Comparison of ENCODE assay signal across 15 cellular contexts in genomic region chr1:209406111-209406654, GRCh38.
A peak's percentile ranks its signal among the peaks of the same experiment; 100 is the strongest.
DNase-seq lines count a peak whose midpoint lies in the region; ATAC-seq and TF ChIP-seq lines count a peak whose summit lies in the region.
"Had no signal": no experiment of that assay in that cellular context is flagged by ENCODE, and none has a peak within 500 bp of the region (broad histone marks: within the 10 kb centered on the region; RNA-seq: fewer than 3 reads in every experiment).

No MANE protein-coding gene starts in this region.

- H3K27ac ChIP-seq in HCT116 (ENCODE audit: low read depth, low read length) (no peak overlapping the region), SJSA1 (peak overlapping the region; percentile 45)
- H3K27ac ChIP-seq: gastroesophageal sphincter, neutrophil, testis had no signal

- POLR2A ChIA-PET in HCT116 (lab: Charles Lee): interaction anchor here (0.6 kb wide), 1 partner anchor 17 kb away, joined by 3 read pairs; no protein-coding TSS in a partner anchor

- no peak for ATAC-seq in HCT116
- ATAC-seq in HG02610 (IDR thresholded peaks at IDR 0.05; ENCODE audit: unreplicated experiment): no peak
- ATAC-seq: gastroesophageal sphincter had no signal

- TF ChIP-seq POLR2A in HCT116 (IDR thresholded peaks at IDR 0.05; ENCODE audit: borderline replicate concordance, extremely low read depth, insufficient read depth, insufficient read length): no peak

- BruUV-seq in HCT116 (replicated peaks; lab: Mats Ljungman, UMichigan): no TSS peak

- H2AFZ ChIP-seq in HCT116 (ENCODE audit: low read depth, low read length, poor library complexity, severe bottlenecking): peak overlapping the region; percentile 27

- H3K9ac ChIP-seq in HCT116 (ENCODE audit: low read length) (no peak overlapping the region), skeletal muscle satellite cell (ENCODE audit: low read depth, low read length) (no peak overlapping the region)

- H3K27me3 ChIP-seq in HCT116 (ENCODE audit: insufficient read depth, low read length) (no peaks in the 10 kb centered on the region), SJSA1 (replicated peaks) (no peaks in the 10 kb centered on the region), skeletal muscle satellite cell (ENCODE audit: control insufficient read depth, insufficient read depth, low read length) (no peaks in the 10 kb centered on the region)
- H3K27me3 ChIP-seq: testis had no signal

- H4K20me1 ChIP-seq in HCT116 (ENCODE audit: insufficient read depth): no peaks in the 10 kb centered on the region

- RAD21 ChIA-PET in HCT116 (lab: Charles Lee; ENCODE audit: low non-redundant PET in 1 of 2, low total read pairs in 2 of 2, uncharacterized antibody in 2 of 2, unreplicated experiment in 2 of 2): no interaction called here

- no peaks in the 10 kb centered on the region for H3K36me3 ChIP-seq in HCT116 (ENCODE audit: control insufficient read depth in 1 of 2, insufficient read depth in 2 of 2, low read length in 2 of 2)
- no peaks in the 10 kb centered on the region for H3K36me3 ChIP-seq in SJSA1
- H3K36me3 ChIP-seq in skeletal muscle satellite cell (ENCODE audit: insufficient read depth, low read length): no peaks in the 10 kb centered on the region
- H3K36me3 ChIP-seq: gastroesophageal sphincter, neutrophil had no signal

- CTCF ChIA-PET in HCT116 (lab: Charles Lee): interaction anchor here (0.9 kb wide), 1 partner anchor 159 kb away, joined by 5 read pairs; no protein-coding TSS in a partner anchor

- intact Hi-C loops in HCT116 (cut with micrococcal nuclease): no loop called here

- no peak for TF ChIP-seq RAD21 in HCT116 (IDR thresholded peaks at IDR 0.05; ENCODE audit: low read depth)

- H3K4me2 ChIP-seq in HCT116 (ENCODE audit: low read length) (no peak overlapping the region), skeletal muscle satellite cell (ENCODE audit: low read length) (peak overlapping the region; percentile 22)

- H3K9me3 ChIP-seq in HCT116 (ENCODE audit: control insufficient read depth in 1 of 2, insufficient read depth in 1 of 2, low read depth in 1 of 2, low read length in 2 of 2) (no peaks in the 10 kb centered on the region), SJSA1 (replicated peaks) (no peaks in the 10 kb centered on the region), skeletal muscle satellite cell (replicated peaks; ENCODE audit: low read length) (no peaks in the 10 kb centered on the region)
- H3K9me3 ChIP-seq: gastroesophageal sphincter, neutrophil, testis had no signal

- H3K4me3 ChIP-seq in HCT116 (replicated peaks in 1 of 2; ENCODE audit: low read depth in 1 of 2, low read length in 2 of 2) (no peak overlapping the region), SJSA1 (no peak overlapping the region), fibroblast of mammary gland (ENCODE audit: control insufficient read depth, low read depth, low read length) (no peak overlapping the region), skeletal muscle satellite cell (ENCODE audit: low read length) (no peak overlapping the region)
- H3K4me3 ChIP-seq: gastroesophageal sphincter, testis had no signal

- H3K79me2 ChIP-seq in HCT116 (ENCODE audit: insufficient read depth, low read length): no peaks in the 10 kb centered on the region

- H3K4me1 ChIP-seq in HCT116 (ENCODE audit: control insufficient read depth in 1 of 2, insufficient read depth in 2 of 2, low read length in 2 of 2) (peaks cover 10 to 63% of the 10 kb centered on the region in 2 experiments), SJSA1 (replicated peaks) (peaks cover 45% of the 10 kb centered on the region), skeletal muscle satellite cell (ENCODE audit: control insufficient read depth, insufficient read depth, low read length) (peaks cover 45% of the 10 kb centered on the region)
- H3K4me1 ChIP-seq: testis had no signal

- no peaks in the 10 kb centered on the region; the same call in 1 of the 2 replicates for H3K9me2 ChIP-seq in HCT116 (ENCODE audit: insufficient read depth)

- TF ChIP-seq CTCF in HCT116 (IDR thresholded peaks at IDR 0.05 in 2 of 3, conservative IDR thresholded peaks at IDR 0.05 in 1 of 3; ENCODE audit: borderline replicate concordance in 1 of 3, insufficient read depth in 1 of 3, low read depth in 2 of 3, low read length in 2 of 3) (no peak), fibroblast of mammary gland (conservative IDR thresholded peaks at IDR 0.05; ENCODE audit: control insufficient read depth, insufficient read depth, low read depth, low read length) (no peak)

- DNase-seq in HCT116 (ENCODE audit: low read depth, low spot score) (no peak), SJSA1 (ENCODE audit: low read depth in 1 of 2, low spot score in 2 of 2) (peak in 1 of 2 experiments; percentile 21), fibroblast of mammary gland (ENCODE audit: low read depth) (peak; percentile 40), SK-N-DZ (ENCODE audit: low spot score) (no peak), DMS 273 (lab: John Stamatoyannopoulos, UW; ENCODE audit: unreplicated experiment) (no peak)
- DNase-seq: activated CD4-positive, alpha-beta T cell treated with anti-CD3 and anti-CD28 coated beads for 36 hours; DMS79; NCI-H2227 treated with DMSO at 0.1 percent for 48 hours; NCI-H82; retina; testis had no signal

TF ChIP-seq in HCT116, 20 proteins besides CTCF, POLR2A, EP300 and RAD21:
- TF ChIP-seq YY1 (IDR thresholded peaks at IDR 0.05; ENCODE audit: extremely low read depth, insufficient replicate concordance, low read depth, low read length) (no peak), ZFX (IDR thresholded peaks at IDR 0.05) (no peak), ZNF274 (IDR thresholded peaks at IDR 0.05; ENCODE audit: low read depth, low read length) (no peak), SIN3A (IDR thresholded peaks at IDR 0.05; ENCODE audit: low read depth) (no peak), SRF (IDR thresholded peaks at IDR 0.05; ENCODE audit: low read depth) (no peak), EGR1 (IDR thresholded peaks at IDR 0.05; ENCODE audit: low read depth) (no peak), ELF1 (IDR thresholded peaks at IDR 0.05; ENCODE audit: borderline replicate concordance, low read depth) (no peak), EZH2phosphoT487 (IDR thresholded peaks at IDR 0.05; ENCODE audit: borderline replicate concordance) (no peak), EZH2 (IDR thresholded peaks at IDR 0.05) (no peak), CEBPB (IDR thresholded peaks at IDR 0.05; ENCODE audit: low read depth) (no peak), JUND (IDR thresholded peaks at IDR 0.05) (no peak), SP1 (IDR thresholded peaks at IDR 0.05; ENCODE audit: low read depth) (no peak), REST (IDR thresholded peaks at IDR 0.05; ENCODE audit: low read depth) (no peak), POLR2AphosphoS5 (IDR thresholded peaks at IDR 0.05; ENCODE audit: low read depth, low read length) (no peak), FOSL1 (IDR thresholded peaks at IDR 0.05; ENCODE audit: low read depth) (no peak), CBX3 (IDR thresholded peaks at IDR 0.05; ENCODE audit: low read depth) (no peak), TCF7L2 (IDR thresholded peaks at IDR 0.05; ENCODE audit: borderline replicate concordance, extremely low read depth, insufficient read depth, insufficient read length) (no peak), MAX (IDR thresholded peaks at IDR 0.05) (no peak), ZBTB33 (IDR thresholded peaks at IDR 0.05; ENCODE audit: extremely low read depth, insufficient replicate concordance, low read length) (no peak)
